Comparison of ENCODE assay signal across 19 cellular contexts in genomic region chr3:141915016-141915415, GRCh38.
"Had no signal": no experiment of that assay in that cellular context is flagged by ENCODE, and none has a peak within 500 bp of the region (broad histone marks: within the 10 kb centered on the region; RNA-seq: fewer than 3 reads in every experiment).

No MANE protein-coding gene starts in this region.

- H3K27ac ChIP-seq: foreskin keratinocyte, left lung, pancreas, right lobe of liver, suprapubic skin, transverse colon, vagina had no signal

- DNase-seq: activated CD4-positive, alpha-beta T cell treated with anti-CD3 and anti-CD28 coated beads, Interleukin-2, amount 10 ng/mL, durations not matched to agents 7 days and 5 days; activated CD8-positive, alpha-beta T cell treated with anti-CD3 and anti-CD28 coated beads, Interleukin-2, amount 10 ng/mL, durations not matched to agents 7 days and 5 days; activated naive CD4-positive, alpha-beta T cell treated with Interleukin-2 at 50 U/mL for 16 hours; activated naive CD8-positive, alpha-beta T cell treated with anti-CD3 and anti-CD28 coated beads, Interleukin-2, amount 10 ng/mL, durations not matched to agents 7 days and 5 days; activated T-cell treated with anti-CD3 and anti-CD28 coated beads, Interleukin-2, amount 50 U/mL, for 24 hours; anterior cingulate cortex; effector memory CD8-positive, alpha-beta T cell; foreskin keratinocyte; hypothalamus; left lung; mammary epithelial cell; naive thymus-derived CD4-positive, alpha-beta T cell; pancreas; right lobe of liver; stimulated activated CD4-positive, alpha-beta T cell treated with anti-CD3 and anti-CD28 coated beads, Interleukin-15, amount 100 ng/mL, for 24 hours; stimulated activated CD4-positive, alpha-beta T cell treated with anti-CD3 and anti-CD28 coated beads, Interleukin-2, amount 100 ng/mL, for 48 hours; transverse colon had no signal

- H3K9me3 ChIP-seq: left lung, pancreas, right lobe of liver, suprapubic skin, transverse colon, vagina had no signal

- H3K27me3 ChIP-seq: foreskin keratinocyte, left lung, pancreas, right lobe of liver, suprapubic skin, transverse colon, vagina had no signal

- H3K4me3 ChIP-seq: left lung, pancreas, right lobe of liver, suprapubic skin, transverse colon, vagina had no signal

- ATAC-seq: activated CD8-positive, alpha-beta T cell treated with anti-CD3 and anti-CD28 coated beads, Interleukin-2, amount 10 ng/mL, durations not matched to agents 7 days and 5 days; effector memory CD8-positive, alpha-beta T cell; foreskin keratinocyte; left lung; naive thymus-derived CD4-positive, alpha-beta T cell; pancreas; right lobe of liver had no signal

- H3K4me1 ChIP-seq: foreskin keratinocyte, left lung, pancreas, right lobe of liver, suprapubic skin, transverse colon, vagina had no signal

- H3K36me3 ChIP-seq: pancreas, right lobe of liver had no signal
